Comparison of ENCODE assay signal across 8 cellular contexts in the genomic region with DNA sequence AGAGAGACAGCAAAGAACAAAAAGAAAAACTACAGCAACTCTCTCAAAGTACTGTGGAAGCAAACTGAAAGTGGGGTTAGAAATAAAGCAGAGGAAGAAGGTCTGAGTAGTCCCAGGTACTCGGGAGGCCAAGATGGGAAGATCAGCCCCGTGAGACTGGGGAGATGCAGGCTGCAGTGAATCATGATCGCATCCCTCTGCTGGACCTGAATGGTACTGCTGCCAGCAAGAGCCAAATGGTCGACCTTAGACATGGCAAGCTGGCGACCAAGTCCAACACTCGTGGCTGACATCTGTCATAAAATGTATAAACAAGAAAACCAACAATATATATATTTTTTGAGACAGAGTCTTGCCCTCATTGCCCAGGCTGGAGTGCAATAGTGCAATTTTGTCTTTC. TPM values are rescaled to one million over a fixed set of nuclear protein-coding genes. Genes with fewer than 3 reads are reported as not detected.
DNase-seq lines count a peak whose midpoint lies in the region; ATAC-seq and TF ChIP-seq lines count a peak whose summit lies in the region.

No MANE protein-coding gene starts in this region.

- ATAC-seq in DND-41 (ENCODE audit: insufficient read depth, low read depth): peak; percentile 77
- ATAC-seq in activated CD4-positive, CD25-positive, alpha-beta regulatory T cell treated with anti-CD3 and anti-CD28 coated beads, Interleukin-2, amount 50 U/mL, for 24 hours: peak; percentile 85 to 93
- peak; percentile 90 for ATAC-seq in mucosa of descending colon
- ATAC-seq in GM19455 (IDR thresholded peaks at IDR 0.05; ENCODE audit: unreplicated experiment): no peak
- no peak for ATAC-seq in HG03469 (IDR thresholded peaks at IDR 0.05; ENCODE audit: unreplicated experiment)

- H3K36me3 ChIP-seq in DND-41 (ENCODE audit: insufficient read depth, low read length) (no peaks in the 10 kb centered on the region), mucosa of descending colon (ENCODE audit: low read depth) (no peaks in the 10 kb centered on the region)

- H3K27me3 ChIP-seq in DND-41 (ENCODE audit: insufficient read depth, low read length, poor library complexity): no peaks in the 10 kb centered on the region

- H2AFZ ChIP-seq in DND-41 (ENCODE audit: low read depth, low read length): no peak overlapping the region

- TF ChIP-seq CTCF in DND-41 (IDR thresholded peaks at IDR 0.05; ENCODE audit: borderline replicate concordance, extremely low read depth, low read length, poor library complexity, severe bottlenecking): peak; percentile 74
- peak; percentile 84 for TF ChIP-seq CTCF in mucosa of descending colon (IDR thresholded peaks at IDR 0.05)

- H3K4me1 ChIP-seq in DND-41 (ENCODE audit: insufficient read depth, low read length) (peaks cover 9% of the 10 kb centered on the region; the same call in 1 of the 2 replicates), mucosa of descending colon (ENCODE audit: low read depth) (no peaks in the 10 kb centered on the region)

- no peaks in the 10 kb centered on the region for H3K79me2 ChIP-seq in DND-41 (ENCODE audit: insufficient read depth, low read length)

- intact Hi-C loops in mucosa of descending colon (cut with DNase I, micrococcal nuclease): no loop called here

- no peak overlapping the region for H3K4me2 ChIP-seq in DND-41 (ENCODE audit: insufficient read depth, low read length)

- H3K27ac ChIP-seq in DND-41 (ENCODE audit: low read length): no peak overlapping the region

- H3K9me3 ChIP-seq in DND-41 (ENCODE audit: insufficient read depth, low read length, severe bottlenecking) (no peaks in the 10 kb centered on the region), mucosa of descending colon (peaks cover 6% of the 10 kb centered on the region)

- no peak overlapping the region for H3K4me3 ChIP-seq in DND-41 (ENCODE audit: low read depth in 1 of 2, low read length in 2 of 2)
- H3K4me3 ChIP-seq in mucosa of descending colon: no peak overlapping the region

- no peak overlapping the region for H3K9ac ChIP-seq in DND-41 (ENCODE audit: low read depth, low read length)

- no peaks in the 10 kb centered on the region for H4K20me1 ChIP-seq in DND-41 (ENCODE audit: insufficient read depth, low read length)

- DNase-seq in DND-41 (peak; percentile 58), KBM-7 (peak; percentile 59), dermis blood vessel endothelial cell (peak; percentile 49), mucosa of descending colon (peak in 2 of 3 donors; percentile 77 to 80)
- DNase-seq in stimulated activated naive CD4-positive, alpha-beta T cell (lab: John Stamatoyannopoulos, UW): peak; percentile 10 to 58 (median 48)

- in situ Hi-C loops in KBM-7 (cut with MboI; ENCODE audit: low pct_unique_long_range_greater_than_20kb, low sequenced_read_pairs): no loop called here

RNA-seq across cellular contexts. Expression of gene ZNF724, which starts 33.7 kb away (rescaled TPM):
- total RNA-seq in dermis blood vessel endothelial cell (5.6 and 8.7 TPM in 2 replicates), mucosa of descending colon (1 to 10 TPM; 2.5 to 4.4 (median 2.7) TPM)

Comparison
In these comparisons a context has a peak if more than half of its experiments do, and no peak if none do; other contexts are left out.
1. ATAC-seq: peak in DND-41 (single experiment), activated CD4-positive, CD25-positive, alpha-beta regulatory T cell treated with anti-CD3 and anti-CD28 coated beads, Interleukin-2, amount 50 U/mL, for 24 hours (2 of 2) and mucosa of descending colon (single experiment); none in GM19455 (single experiment) and HG03469 (single experiment).
2. Peak in every context shown above with its lines, with median percentiles within 50 percentile points of each other: DNase-seq.